34 cellular contexts compared by ENCODE assay signal in the genomic region with DNA sequence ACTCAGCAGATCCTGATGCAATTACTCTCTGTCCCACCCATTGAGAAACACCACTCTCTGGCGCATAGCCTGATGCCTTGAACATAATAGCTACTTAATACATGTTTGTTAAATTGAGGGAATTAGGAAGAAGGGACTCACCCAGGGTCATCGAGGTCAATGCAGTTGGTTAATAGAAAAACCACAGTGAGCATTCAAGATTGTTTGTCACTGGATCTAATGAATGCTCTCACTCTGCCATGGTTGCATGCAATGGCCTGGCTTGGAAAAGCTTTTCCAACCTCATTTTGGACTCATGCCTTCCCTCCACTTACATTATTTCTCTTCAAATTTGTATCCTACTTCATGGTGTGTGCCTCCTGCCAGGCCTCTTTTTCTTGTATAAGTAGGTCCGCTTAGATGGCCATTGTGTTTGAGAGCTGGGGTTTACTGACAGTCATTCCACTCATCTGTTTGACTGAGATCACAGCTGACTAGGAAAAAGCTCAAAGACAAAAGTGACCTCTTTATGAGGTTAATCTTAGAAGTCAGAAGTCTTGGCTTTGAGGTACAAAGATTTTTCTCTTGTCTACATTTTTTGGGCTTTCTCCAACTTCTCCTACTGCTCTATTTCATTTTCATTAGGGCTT.
"Had no signal": no experiment of that assay in that cellular context is flagged by ENCODE, and none has a peak within 500 bp of the region (broad histone marks: within the 10 kb centered on the region; RNA-seq: fewer than 3 reads in every experiment).

No MANE protein-coding gene starts in this region.

- H3K4me2 ChIP-seq: SK-N-SH had no signal

- H3K4me3 Mint-ChIP-seq: activated CD4-positive, alpha-beta memory T cell treated with anti-CD3 and anti-CD28 coated beads, Interleukin-2, amount 10 ng/mL, durations not matched to agents 7 days and 5 days; activated CD4-positive, alpha-beta T cell treated with anti-CD3 and anti-CD28 coated beads for 36 hours; activated naive CD8-positive, alpha-beta T cell treated with anti-CD3 and anti-CD28 coated beads, Interleukin-2, amount 10 ng/mL, durations not matched to agents 7 days and 5 days had no signal

- H3K4me1 Mint-ChIP-seq: activated CD4-positive, alpha-beta memory T cell treated with anti-CD3 and anti-CD28 coated beads, Interleukin-2, amount 10 ng/mL, durations not matched to agents 7 days and 5 days; activated CD4-positive, alpha-beta T cell treated with anti-CD3 and anti-CD28 coated beads for 36 hours; activated naive CD8-positive, alpha-beta T cell treated with anti-CD3 and anti-CD28 coated beads, Interleukin-2, amount 10 ng/mL, durations not matched to agents 7 days and 5 days had no signal

- H3K36me3 ChIP-seq: adrenal gland, SJCRH30 had no signal

- H3K27me3 ChIP-seq: adrenal gland, body of pancreas, SJCRH30 had no signal

- ATAC-seq: activated CD4-positive, alpha-beta T cell treated with anti-CD3 and anti-CD28 coated beads for 36 hours; body of pancreas; K562; Panc1; Right ventricle myocardium inferior had no signal

- H3K9me3 Mint-ChIP-seq: activated CD4-positive, alpha-beta memory T cell treated with anti-CD3 and anti-CD28 coated beads, Interleukin-2, amount 10 ng/mL, durations not matched to agents 7 days and 5 days; activated naive CD8-positive, alpha-beta T cell treated with anti-CD3 and anti-CD28 coated beads, Interleukin-2, amount 10 ng/mL, durations not matched to agents 7 days and 5 days; activated T-helper 2 cell treated with anti-CD3 and anti-CD28 coated beads, Interferon-gamma antibody, Interleukin-2, Interleukin-4, amounts not matched to agents 10 μg/mL and 5 μg/mL and 100 μg/mL, durations not matched to agents 14 hours and 24 hours and 36 hours had no signal

- H3K9me3 ChIP-seq: adrenal gland, body of pancreas, SJCRH30, SK-N-SH had no signal

- H3K27ac Mint-ChIP-seq: activated CD4-positive, alpha-beta memory T cell treated with anti-CD3 and anti-CD28 coated beads, Interleukin-2, amount 10 ng/mL, durations not matched to agents 7 days and 5 days; activated CD4-positive, alpha-beta T cell treated with anti-CD3 and anti-CD28 coated beads for 36 hours; activated naive CD8-positive, alpha-beta T cell treated with anti-CD3 and anti-CD28 coated beads, Interleukin-2, amount 10 ng/mL, durations not matched to agents 7 days and 5 days; activated T-helper 2 cell treated with anti-CD3 and anti-CD28 coated beads, Interferon-gamma antibody, Interleukin-2, Interleukin-4, amounts not matched to agents 10 μg/mL and 5 μg/mL and 100 μg/mL, durations not matched to agents 14 hours and 24 hours and 36 hours had no signal

- FAIRE-seq: bronchial epithelial cell, K562 had no signal

- H3K27me3 Mint-ChIP-seq: activated CD4-positive, alpha-beta memory T cell treated with anti-CD3 and anti-CD28 coated beads, Interleukin-2, amount 10 ng/mL, durations not matched to agents 7 days and 5 days; activated CD4-positive, alpha-beta T cell treated with anti-CD3 and anti-CD28 coated beads for 36 hours; activated naive CD8-positive, alpha-beta T cell treated with anti-CD3 and anti-CD28 coated beads, Interleukin-2, amount 10 ng/mL, durations not matched to agents 7 days and 5 days had no signal

- H3K9ac ChIP-seq: SK-N-SH had no signal

- H3K4me3 ChIP-seq: adrenal gland, body of pancreas, K562, SJCRH30 had no signal

- H3K4me1 ChIP-seq: adrenal gland, body of pancreas, SJCRH30 had no signal

- DNase-seq: activated CD4-positive, alpha-beta memory T cell treated with anti-CD3 and anti-CD28 coated beads, Interleukin-2, amount 10 ng/mL, durations not matched to agents 7 days and 5 days; activated CD4-positive, alpha-beta T cell treated with anti-CD3 and anti-CD28 coated beads for 36 hours; activated CD4-positive, alpha-beta T cell treated with anti-CD3 and anti-CD28 coated beads, Interleukin-2, amount 50 U/mL, for 1 hour; activated gamma-delta T cell treated with Interleukin-2 at 50 U/mL for 16 hours; activated naive CD4-positive, alpha-beta T cell treated with anti-CD3 and anti-CD28 coated beads, Interleukin-2, amount 50 U/mL, for 16 hours; activated naive CD8-positive, alpha-beta T cell treated with anti-CD3 and anti-CD28 coated beads, Interleukin-2, amount 10 ng/mL, durations not matched to agents 7 days and 5 days; activated T-cell treated with anti-CD3 and anti-CD28 coated beads for 4 hours; activated T-cell treated with anti-CD3 and anti-CD28 coated beads, Interleukin-2, amount 50 U/mL, for 48 hours; adrenal gland; anterior cingulate cortex; body of pancreas; central memory CD4-positive, alpha-beta T cell; Karpas-422; NCI-H1105 treated with DMSO at 0.1 percent for 48 hours; NCI-H1436 treated with DMSO at 0.1 percent for 48 hours; NCI-H187; NCI-H2081; NCI-H2171; NCI-H2227 treated with DMSO at 0.1 percent for 48 hours; NCI-H446 treated with DMSO at 0.1 percent for 48 hours; NCI-H526; NCI-H774; NK-92 treated with Interleukin-12 subunit alpha and Interleukin-12 subunit beta, amount 100 ng/mL, for 24 hours; OCI-M1; RPMI8226; SJCRH30; SK-N-SH; T-helper 1 cell had no signal

- H3K36me3 Mint-ChIP-seq: activated naive CD8-positive, alpha-beta T cell treated with anti-CD3 and anti-CD28 coated beads, Interleukin-2, amount 10 ng/mL, durations not matched to agents 7 days and 5 days had no signal

- H3K27ac ChIP-seq: adrenal gland, body of pancreas, SJCRH30, VCaP had no signal
